1 cellular context compared by ENCODE assay signal in genomic region chr7:106814887-106815286, GRCh38.
TF ChIP-seq lines count a peak whose summit lies in the region.

No MANE protein-coding gene starts in this region.

TF ChIP-seq in K562, 482 proteins besides CTCF, POLR2A, EP300 and RAD21 (continued from another document and continues in another):
- TF ChIP-seq, protein P1, sequence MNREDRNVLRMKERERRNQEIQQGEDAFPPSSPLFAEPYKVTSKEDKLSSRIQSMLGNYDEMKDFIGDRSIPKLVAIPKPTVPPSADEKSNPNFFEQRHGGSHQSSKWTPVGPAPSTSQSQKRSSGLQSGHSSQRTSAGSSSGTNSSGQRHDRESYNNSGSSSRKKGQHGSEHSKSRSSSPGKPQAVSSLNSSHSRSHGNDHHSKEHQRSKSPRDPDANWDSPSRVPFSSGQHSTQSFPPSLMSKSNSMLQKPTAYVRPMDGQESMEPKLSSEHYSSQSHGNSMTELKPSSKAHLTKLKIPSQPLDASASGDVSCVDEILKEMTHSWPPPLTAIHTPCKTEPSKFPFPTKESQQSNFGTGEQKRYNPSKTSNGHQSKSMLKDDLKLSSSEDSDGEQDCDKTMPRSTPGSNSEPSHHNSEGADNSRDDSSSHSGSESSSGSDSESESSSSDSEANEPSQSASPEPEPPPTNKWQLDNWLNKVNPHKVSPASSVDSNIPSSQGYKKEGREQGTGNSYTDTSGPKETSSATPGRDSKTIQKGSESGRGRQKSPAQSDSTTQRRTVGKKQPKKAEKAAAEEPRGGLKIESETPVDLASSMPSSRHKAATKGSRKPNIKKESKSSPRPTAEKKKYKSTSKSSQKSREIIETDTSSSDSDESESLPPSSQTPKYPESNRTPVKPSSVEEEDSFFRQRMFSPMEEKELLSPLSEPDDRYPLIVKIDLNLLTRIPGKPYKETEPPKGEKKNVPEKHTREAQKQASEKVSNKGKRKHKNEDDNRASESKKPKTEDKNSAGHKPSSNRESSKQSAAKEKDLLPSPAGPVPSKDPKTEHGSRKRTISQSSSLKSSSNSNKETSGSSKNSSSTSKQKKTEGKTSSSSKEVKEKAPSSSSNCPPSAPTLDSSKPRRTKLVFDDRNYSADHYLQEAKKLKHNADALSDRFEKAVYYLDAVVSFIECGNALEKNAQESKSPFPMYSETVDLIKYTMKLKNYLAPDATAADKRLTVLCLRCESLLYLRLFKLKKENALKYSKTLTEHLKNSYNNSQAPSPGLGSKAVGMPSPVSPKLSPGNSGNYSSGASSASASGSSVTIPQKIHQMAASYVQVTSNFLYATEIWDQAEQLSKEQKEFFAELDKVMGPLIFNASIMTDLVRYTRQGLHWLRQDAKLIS (CRISPR knock-in tag; IDR thresholded peaks at IDR 0.05): no peak
- TF ChIP-seq PHF20 (IDR thresholded peaks at IDR 0.05; ENCODE audit: partially characterized antibody) (no peak), ZKSCAN1 (IDR thresholded peaks at IDR 0.05; ENCODE audit: low read depth, low read length) (no peak), NFRKB (IDR thresholded peaks at IDR 0.05; ENCODE audit: low read depth) (no peak), ZNF395 (CRISPR knock-in tag; IDR thresholded peaks at IDR 0.05) (0 out of 2 replicates have a peak, but pooled peaks have one; percentile 1), JUNB (CRISPR knock-in tag; conservative IDR thresholded peaks at IDR 0.05) (0 out of 2 replicates have a peak, but pooled peaks have one; percentile 5), PTRF (tag; IDR thresholded peaks at IDR 0.05) (no peak; the same call in 1 of the 2 replicates), SIN3B (IDR thresholded peaks at IDR 0.05; ENCODE audit: low read depth) (no peak), THRA (IDR thresholded peaks at IDR 0.05) (no peak), PURB (CRISPR knock-in tag; IDR thresholded peaks at IDR 0.05; ENCODE audit: low read depth) (no peak), MCM2 (IDR thresholded peaks at IDR 0.05; ENCODE audit: low read depth) (no peak), ZBTB8A (IDR thresholded peaks at IDR 0.05; ENCODE audit: partially characterized antibody) (no peak), MAZ (CRISPR knock-in tag; conservative IDR thresholded peaks at IDR 0.05 in 1 of 2, IDR thresholded peaks at IDR 0.05 in 1 of 2) (peak in 1 of 2 experiments; percentile 50; a peak in 2 of 4 replicates), ZNF76 (CRISPR knock-in tag; IDR thresholded peaks at IDR 0.05; ENCODE audit: borderline replicate concordance) (peak; percentile 83)
- TF ChIP-seq, protein P2, sequence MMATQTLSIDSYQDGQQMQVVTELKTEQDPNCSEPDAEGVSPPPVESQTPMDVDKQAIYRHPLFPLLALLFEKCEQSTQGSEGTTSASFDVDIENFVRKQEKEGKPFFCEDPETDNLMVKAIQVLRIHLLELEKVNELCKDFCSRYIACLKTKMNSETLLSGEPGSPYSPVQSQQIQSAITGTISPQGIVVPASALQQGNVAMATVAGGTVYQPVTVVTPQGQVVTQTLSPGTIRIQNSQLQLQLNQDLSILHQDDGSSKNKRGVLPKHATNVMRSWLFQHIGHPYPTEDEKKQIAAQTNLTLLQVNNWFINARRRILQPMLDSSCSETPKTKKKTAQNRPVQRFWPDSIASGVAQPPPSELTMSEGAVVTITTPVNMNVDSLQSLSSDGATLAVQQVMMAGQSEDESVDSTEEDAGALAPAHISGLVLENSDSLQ (IDR thresholded peaks at IDR 0.05): no peak
- TF ChIP-seq, protein P3, sequence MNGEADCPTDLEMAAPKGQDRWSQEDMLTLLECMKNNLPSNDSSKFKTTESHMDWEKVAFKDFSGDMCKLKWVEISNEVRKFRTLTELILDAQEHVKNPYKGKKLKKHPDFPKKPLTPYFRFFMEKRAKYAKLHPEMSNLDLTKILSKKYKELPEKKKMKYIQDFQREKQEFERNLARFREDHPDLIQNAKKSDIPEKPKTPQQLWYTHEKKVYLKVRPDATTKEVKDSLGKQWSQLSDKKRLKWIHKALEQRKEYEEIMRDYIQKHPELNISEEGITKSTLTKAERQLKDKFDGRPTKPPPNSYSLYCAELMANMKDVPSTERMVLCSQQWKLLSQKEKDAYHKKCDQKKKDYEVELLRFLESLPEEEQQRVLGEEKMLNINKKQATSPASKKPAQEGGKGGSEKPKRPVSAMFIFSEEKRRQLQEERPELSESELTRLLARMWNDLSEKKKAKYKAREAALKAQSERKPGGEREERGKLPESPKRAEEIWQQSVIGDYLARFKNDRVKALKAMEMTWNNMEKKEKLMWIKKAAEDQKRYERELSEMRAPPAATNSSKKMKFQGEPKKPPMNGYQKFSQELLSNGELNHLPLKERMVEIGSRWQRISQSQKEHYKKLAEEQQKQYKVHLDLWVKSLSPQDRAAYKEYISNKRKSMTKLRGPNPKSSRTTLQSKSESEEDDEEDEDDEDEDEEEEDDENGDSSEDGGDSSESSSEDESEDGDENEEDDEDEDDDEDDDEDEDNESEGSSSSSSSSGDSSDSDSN (IDR thresholded peaks at IDR 0.05; ENCODE audit: borderline replicate concordance in 1 of 2, low read depth in 2 of 2, low read length in 2 of 2): no peak
- TF ChIP-seq, protein P4, sequence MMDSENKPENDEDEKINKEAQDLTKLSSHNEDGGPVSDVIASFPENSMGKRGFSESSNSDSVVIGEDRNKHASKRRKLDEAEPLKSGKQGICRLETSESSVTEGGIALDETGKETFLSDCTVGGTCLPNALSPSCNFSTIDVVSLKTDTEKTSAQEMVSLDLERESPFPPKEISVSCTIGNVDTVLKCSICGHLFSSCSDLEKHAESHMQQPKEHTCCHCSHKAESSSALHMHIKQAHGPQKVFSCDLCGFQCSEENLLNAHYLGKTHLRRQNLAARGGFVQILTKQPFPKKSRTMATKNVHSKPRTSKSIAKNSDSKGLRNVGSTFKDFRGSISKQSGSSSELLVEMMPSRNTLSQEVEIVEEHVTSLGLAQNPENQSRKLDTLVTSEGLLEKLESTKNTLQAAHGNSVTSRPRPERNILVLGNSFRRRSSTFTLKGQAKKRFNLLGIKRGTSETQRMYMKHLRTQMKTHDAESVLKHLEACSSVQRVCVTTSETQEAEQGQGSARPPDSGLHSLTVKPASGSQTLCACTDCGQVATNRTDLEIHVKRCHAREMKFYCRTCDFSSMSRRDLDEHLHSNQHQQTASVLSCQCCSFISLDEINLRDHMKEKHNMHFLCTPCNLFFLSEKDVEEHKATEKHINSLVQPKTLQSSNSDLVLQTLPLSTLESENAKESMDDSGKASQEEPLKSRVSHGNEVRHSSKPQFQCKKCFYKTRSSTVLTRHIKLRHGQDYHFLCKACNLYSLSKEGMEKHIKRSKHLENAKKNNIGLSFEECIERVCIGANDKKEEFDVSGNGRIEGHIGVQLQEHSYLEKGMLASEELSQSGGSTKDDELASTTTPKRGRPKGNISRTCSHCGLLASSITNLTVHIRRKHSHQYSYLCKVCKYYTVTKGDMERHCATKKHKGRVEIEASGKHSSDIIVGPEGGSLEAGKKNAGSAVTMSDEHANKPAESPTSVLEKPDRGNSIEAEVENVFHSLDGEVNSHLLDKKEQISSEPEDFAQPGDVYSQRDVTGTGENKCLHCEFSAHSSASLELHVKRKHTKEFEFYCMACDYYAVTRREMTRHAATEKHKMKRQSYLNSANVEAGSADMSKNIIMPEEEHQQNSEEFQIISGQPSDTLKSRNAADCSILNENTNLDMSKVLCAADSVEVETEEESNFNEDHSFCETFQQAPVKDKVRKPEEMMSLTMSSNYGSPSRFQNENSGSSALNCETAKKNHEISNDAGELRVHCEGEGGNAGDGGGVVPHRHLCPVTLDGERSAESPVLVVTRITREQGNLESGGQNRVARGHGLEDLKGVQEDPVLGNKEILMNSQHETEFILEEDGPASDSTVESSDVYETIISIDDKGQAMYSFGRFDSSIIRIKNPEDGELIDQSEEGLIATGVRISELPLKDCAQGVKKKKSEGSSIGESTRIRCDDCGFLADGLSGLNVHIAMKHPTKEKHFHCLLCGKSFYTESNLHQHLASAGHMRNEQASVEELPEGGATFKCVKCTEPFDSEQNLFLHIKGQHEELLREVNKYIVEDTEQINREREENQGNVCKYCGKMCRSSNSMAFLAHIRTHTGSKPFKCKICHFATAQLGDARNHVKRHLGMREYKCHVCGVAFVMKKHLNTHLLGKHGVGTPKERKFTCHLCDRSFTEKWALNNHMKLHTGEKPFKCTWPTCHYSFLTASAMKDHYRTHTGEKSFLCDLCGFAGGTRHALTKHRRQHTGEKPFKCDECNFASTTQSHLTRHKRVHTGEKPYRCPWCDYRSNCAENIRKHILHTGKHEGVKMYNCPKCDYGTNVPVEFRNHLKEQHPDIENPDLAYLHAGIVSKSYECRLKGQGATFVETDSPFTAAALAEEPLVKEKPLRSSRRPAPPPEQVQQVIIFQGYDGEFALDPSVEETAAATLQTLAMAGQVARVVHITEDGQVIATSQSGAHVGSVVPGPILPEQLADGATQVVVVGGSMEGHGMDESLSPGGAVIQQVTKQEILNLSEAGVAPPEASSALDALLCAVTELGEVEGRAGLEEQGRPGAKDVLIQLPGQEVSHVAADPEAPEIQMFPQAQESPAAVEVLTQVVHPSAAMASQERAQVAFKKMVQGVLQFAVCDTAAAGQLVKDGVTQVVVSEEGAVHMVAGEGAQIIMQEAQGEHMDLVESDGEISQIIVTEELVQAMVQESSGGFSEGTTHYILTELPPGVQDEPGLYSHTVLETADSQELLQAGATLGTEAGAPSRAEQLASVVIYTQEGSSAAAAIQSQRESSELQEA (IDR thresholded peaks at IDR 0.05; ENCODE audit: low read depth): no peak
